14 cellular contexts compared by ENCODE assay signal in the genomic region with DNA sequence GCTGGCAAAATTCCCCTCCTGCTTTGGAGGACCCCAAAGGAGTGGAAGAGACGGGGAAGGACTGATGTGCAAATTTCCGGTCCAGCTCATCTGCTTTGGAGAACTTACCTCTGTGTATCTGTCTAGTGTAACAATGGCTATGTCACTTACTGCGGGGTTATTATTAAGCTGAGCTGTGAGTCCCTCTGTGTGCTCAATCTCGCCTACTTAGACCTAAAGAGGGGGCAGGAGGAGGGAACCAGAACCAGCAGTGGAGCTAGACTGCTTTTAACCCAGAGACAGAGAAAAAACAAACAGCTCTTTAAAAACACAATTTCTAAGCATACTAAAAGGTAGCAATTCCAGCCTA.
DNase-seq lines count a peak whose midpoint lies in the region; ATAC-seq and TF ChIP-seq lines count a peak whose summit lies in the region.
"Had no signal": no experiment of that assay in that cellular context is flagged by ENCODE, and none has a peak within 500 bp of the region (broad histone marks: within the 10 kb centered on the region; RNA-seq: fewer than 3 reads in every experiment).

No MANE protein-coding gene starts in this region.

- H3K27ac Mint-ChIP-seq in Calu3 (ENCODE audit: unreplicated experiment) = peak overlapping the region; percentile 57
- H3K27ac Mint-ChIP-seq: T-cell had no signal

- DNase-seq in Calu3 (no peak), SJCRH30 (no peak), fibroblast of the aortic adventitia (ENCODE audit: low read depth) (no peak), sciatic nerve (ENCODE audit: low spot score) (no peak), G401 (ENCODE audit: low spot score) (no peak), left lung (no peak)
- no peak for DNase-seq in activated naive CD4-positive, alpha-beta T cell treated with Interleukin-2 at 50 U/mL for 16 hours
- no peak for DNase-seq in activated naive CD4-positive, alpha-beta T cell treated with anti-CD3 and anti-CD28 coated beads, Interleukin-2, amount 50 U/mL, for 16 hours
- DNase-seq: activated CD8-positive, alpha-beta memory T cell treated with anti-CD3 and anti-CD28 coated beads, Interleukin-2, amount 50 U/mL, for 48 hours; COR-L47; cortex of kidney; NCI-H2029 treated with DMSO at 0.1 percent for 48 hours; stimulated activated CD4-positive, alpha-beta T cell treated with anti-CD3 and anti-CD28 coated beads, Interleukin-12 subunit alpha, Interleukin-12 subunit beta, amount 100 ng/mL, for 4 hours; T-cell had no signal

- no peak overlapping the region for H3K4me3 Mint-ChIP-seq in Calu3 (ENCODE audit: low read depth, unreplicated experiment)
- H3K4me3 Mint-ChIP-seq: T-cell had no signal

- no TSS peak for BruUV-seq in Calu3 (replicated peaks; lab: Mats Ljungman, UMichigan)

- H3K27me3 ChIP-seq in SJCRH30 (no peaks in the 10 kb centered on the region), left lung (no peaks in the 10 kb centered on the region)

- H3K36me3 ChIP-seq in SJCRH30 (no peaks in the 10 kb centered on the region), left lung (no peaks in the 10 kb centered on the region)

- H3K9me3 ChIP-seq in SJCRH30 (replicated peaks) = no peaks in the 10 kb centered on the region
- H3K9me3 ChIP-seq in left lung = no peaks in the 10 kb centered on the region

- H3K4me3 ChIP-seq in SJCRH30 = no peak overlapping the region
- H3K4me3 ChIP-seq in fibroblast of the aortic adventitia (ENCODE audit: low read depth, low read length) = peak overlapping the region; percentile 31
- no peak overlapping the region for H3K4me3 ChIP-seq in left lung

- H3K27ac ChIP-seq in SJCRH30 = peak overlapping the region; percentile 54
- peak overlapping the region in 1 of 2 donors; percentile 21 for H3K27ac ChIP-seq in left lung

- H3K27me3 Mint-ChIP-seq in Calu3 (ENCODE audit: unreplicated experiment) = no peaks in the 10 kb centered on the region

- CTCF ChIA-PET in Calu3 (lab: Charles Lee) = interaction anchor here (0.5 to 1.5 kb wide), 2 partner anchors 12 to 29 kb away, joined by 3 to 9 read pairs; no protein-coding TSS in a partner anchor

- no peaks in the 10 kb centered on the region for H3K9me3 Mint-ChIP-seq in Calu3 (ENCODE audit: low read depth, unreplicated experiment)
- H3K9me3 Mint-ChIP-seq: T-cell had no signal

- peaks cover 59% of the 10 kb centered on the region for H3K36me3 Mint-ChIP-seq in Calu3 (ENCODE audit: insufficient read depth, unreplicated experiment)
- H3K36me3 Mint-ChIP-seq: T-cell had no signal

- peak; percentile 13 for ATAC-seq in sciatic nerve
- no peak for ATAC-seq in left lung
- ATAC-seq: T-cell had no signal

- intact Hi-C loops in Calu3 (cut with micrococcal nuclease; ENCODE audit: unreplicated experiment) = loop anchor here (5.0 kb wide), 1 partner anchor 37 kb away; no protein-coding TSS in a partner anchor
- intact Hi-C loops in sciatic nerve (cut with DNase I) = no loop called here
- intact Hi-C loops in left lung (cut with DNase I) = no loop called here

- in situ Hi-C loops in G401 (cut with HindIII; ENCODE audit: low sequenced_read_pairs) = no loop called here

- peaks cover 80% of the 10 kb centered on the region for H3K4me1 Mint-ChIP-seq in Calu3 (ENCODE audit: low read depth, unreplicated experiment)

- peaks cover 29% of the 10 kb centered on the region for H3K4me1 ChIP-seq in SJCRH30
- H3K4me1 ChIP-seq in left lung = peaks cover 15 to 32% of the 10 kb centered on the region in 2 donors

- no peak for TF ChIP-seq CTCF in Calu3 (IDR thresholded peaks at IDR 0.05; ENCODE audit: unreplicated experiment)
- no peak for TF ChIP-seq CTCF in fibroblast of the aortic adventitia (IDR thresholded peaks at IDR 0.05; ENCODE audit: insufficient read depth, low read length)
- TF ChIP-seq CTCF in left lung (IDR thresholded peaks at IDR 0.05) = no peak
